In genomic region chr4:13866881-13867280, GRCh38 we compare ENCODE assay signal across 1 cellular context.
TF ChIP-seq lines count a peak whose summit lies in the region.

No MANE protein-coding gene starts in this region.

TF ChIP-seq in IMR-90, 13 proteins besides CTCF, POLR2A, EP300 and RAD21:
- TF ChIP-seq RCOR1 (IDR thresholded peaks at IDR 0.05; ENCODE audit: insufficient replicate concordance, low read length): no peak
- no peak for TF ChIP-seq MAZ (IDR thresholded peaks at IDR 0.05; ENCODE audit: borderline replicate concordance, low read depth, low read length)
- TF ChIP-seq BHLHE40 (IDR thresholded peaks at IDR 0.05; ENCODE audit: low read depth, low read length): no peak
- no peak for TF ChIP-seq FOS (IDR thresholded peaks at IDR 0.05; ENCODE audit: low read depth, low read length)
